In genomic region chr13:34941436-34941834, GRCh38 we compare ENCODE assay signal across 8 cellular contexts. TPM values are rescaled to one million over a fixed set of nuclear protein-coding genes. Genes with fewer than 3 reads are reported as not detected.
DNase-seq lines count a peak whose midpoint lies in the region; ATAC-seq, FAIRE-seq and TF ChIP-seq lines count a peak whose summit lies in the region.

No MANE protein-coding gene starts in this region.

- no peak overlapping the region for H3K27ac ChIP-seq in ascending aorta
- no peak overlapping the region for H3K27ac ChIP-seq in kidney (ENCODE audit: low read depth in 2 of 2, low read length in 2 of 2)
- H3K27ac ChIP-seq in testis = peak overlapping the region; percentile 89 to 96

- H3K36me3 Mint-ChIP-seq in T-helper 1 cell treated with Interleukin-12 subunit alpha and Interleukin-12 subunit beta and Interleukin-4 antibody, amounts not matched to agents 30 μg/mL and 1 μg/mL, for 36 hours (ENCODE audit: low read depth) = peaks cover 3% of the 10 kb centered on the region

- H3K4me3 Mint-ChIP-seq in T-helper 1 cell treated with Interleukin-12 subunit alpha and Interleukin-12 subunit beta and Interleukin-4 antibody, amounts not matched to agents 30 μg/mL and 1 μg/mL, for 36 hours = peak overlapping the region; percentile 83

- 5% methylated on average over 13 of the region's 13 CpGs for WGBS in testis, 2 donors

- H3K27me3 ChIP-seq in ascending aorta = no peaks in the 10 kb centered on the region
- H3K27me3 ChIP-seq in testis = no peaks in the 10 kb centered on the region
- H3K27me3 ChIP-seq in MG63 = peaks cover 51% of the 10 kb centered on the region

- no peaks in the 10 kb centered on the region for H3K9me3 ChIP-seq in ascending aorta
- H3K9me3 ChIP-seq in kidney (ENCODE audit: control insufficient read depth in 1 of 2, low read length in 2 of 2) = no peaks in the 10 kb centered on the region
- no peaks in the 10 kb centered on the region for H3K9me3 ChIP-seq in testis
- no peaks in the 10 kb centered on the region for H3K9me3 ChIP-seq in MG63

- H3K4me1 ChIP-seq in ascending aorta (peaks cover 3 to 4% of the 10 kb centered on the region in 2 donors), kidney (ENCODE audit: control insufficient read depth in 1 of 2, insufficient read depth in 1 of 2, low read depth in 1 of 2, low read length in 2 of 2) (peaks cover 2 to 3% of the 10 kb centered on the region in 2 donors), testis (peaks cover 6% of the 10 kb centered on the region)

- intact Hi-C loops in ascending aorta (cut with DNase I) = no loop called here
- intact Hi-C loops in kidney (cut with DNase I) = no loop called here
- intact Hi-C loops in testis (cut with DNase I; ENCODE audit: low total_unique reads) = no loop called here

- FAIRE-seq in kidney (lab: Jason Lieb, UNC) = no peak

- no peak for ATAC-seq in GM21737 (IDR thresholded peaks at IDR 0.05; ENCODE audit: unreplicated experiment)

- H3K9ac ChIP-seq in kidney (ENCODE audit: low read length in 2 of 2) = no peak overlapping the region

- no peak for TF ChIP-seq POLR2A in testis (IDR thresholded peaks at IDR 0.05)

- H3K4me3 ChIP-seq in ascending aorta (peak overlapping the region; percentile 85 to 93), kidney (ENCODE audit: low read length in 2 of 2) (peak overlapping the region; percentile 79 to 83), testis (peak overlapping the region; percentile 89 to 97), MG63 (no peak overlapping the region)

- H3K36me3 ChIP-seq in ascending aorta (no peaks in the 10 kb centered on the region), kidney (ENCODE audit: control insufficient read depth in 1 of 2, insufficient read depth in 2 of 2, low read length in 2 of 2) (no peaks in the 10 kb centered on the region), testis (ENCODE audit: low read depth, missing control alignments) (no peaks in the 10 kb centered on the region), MG63 (no peaks in the 10 kb centered on the region)

- H3K9me3 Mint-ChIP-seq in T-helper 1 cell treated with Interleukin-12 subunit alpha and Interleukin-12 subunit beta and Interleukin-4 antibody, amounts not matched to agents 30 μg/mL and 1 μg/mL, for 36 hours = no peaks in the 10 kb centered on the region

- DNase-seq in T-helper 1 cell = no peak
- DNase-seq in ascending aorta (ENCODE audit: low spot score in 2 of 2) = no peak
- DNase-seq in kidney = no peak
- DNase-seq in testis = peak; percentile 14
- no peak for DNase-seq in NAMALWA (ENCODE audit: low spot score)
- DNase-seq in MG63 = no peak

- no peak for TF ChIP-seq CTCF in ascending aorta (IDR thresholded peaks at IDR 0.05)
- no peak for TF ChIP-seq CTCF in kidney (IDR thresholded peaks at IDR 0.05; ENCODE audit: borderline replicate concordance, extremely low read depth, insufficient read depth)
- no peak for TF ChIP-seq CTCF in testis (IDR thresholded peaks at IDR 0.05)

- H3K27ac Mint-ChIP-seq in T-helper 1 cell treated with Interleukin-12 subunit alpha and Interleukin-12 subunit beta and Interleukin-4 antibody, amounts not matched to agents 30 μg/mL and 1 μg/mL, for 36 hours = no peak overlapping the region

- peaks cover 65% of the 10 kb centered on the region for H3K27me3 Mint-ChIP-seq in T-helper 1 cell treated with Interleukin-12 subunit alpha and Interleukin-12 subunit beta and Interleukin-4 antibody, amounts not matched to agents 30 μg/mL and 1 μg/mL, for 36 hours (ENCODE audit: low read depth)

- H3K4me1 Mint-ChIP-seq in T-helper 1 cell treated with Interleukin-12 subunit alpha and Interleukin-12 subunit beta and Interleukin-4 antibody, amounts not matched to agents 30 μg/mL and 1 μg/mL, for 36 hours (ENCODE audit: low read depth) = peaks cover 14% of the 10 kb centered on the region

RNA-seq across cellular contexts. Expression of gene NBEA, which starts 0.6 kb away (rescaled TPM):
- total RNA-seq in ascending aorta = 1.6 TPM
- total RNA-seq in kidney = 14.6 TPM
- 4.7 TPM for polyA plus RNA-seq in kidney (ENCODE audit: insufficient read depth, low read depth, low replicate concordance)
- total RNA-seq in testis = 10 to 100 TPM; 18.3 to 22.2 TPM
- 8.6 TPM for polyA plus RNA-seq in testis (ENCODE audit: insufficient read depth, low read depth, low replicate concordance)
- 0.05 and 0.16 TPM in 2 replicates for total RNA-seq in MG63 (2014; rRNA removed; shearing (Covaris generic); ENCODE audit: low replicate concordance)

Comparison
In these comparisons a context has a peak if more than half of its experiments do, and no peak if none do; other contexts are left out.
1. H3K27ac ChIP-seq: peak in testis (2 of 2); none in ascending aorta (0 of 2) and kidney (0 of 2).